In the genomic region with DNA sequence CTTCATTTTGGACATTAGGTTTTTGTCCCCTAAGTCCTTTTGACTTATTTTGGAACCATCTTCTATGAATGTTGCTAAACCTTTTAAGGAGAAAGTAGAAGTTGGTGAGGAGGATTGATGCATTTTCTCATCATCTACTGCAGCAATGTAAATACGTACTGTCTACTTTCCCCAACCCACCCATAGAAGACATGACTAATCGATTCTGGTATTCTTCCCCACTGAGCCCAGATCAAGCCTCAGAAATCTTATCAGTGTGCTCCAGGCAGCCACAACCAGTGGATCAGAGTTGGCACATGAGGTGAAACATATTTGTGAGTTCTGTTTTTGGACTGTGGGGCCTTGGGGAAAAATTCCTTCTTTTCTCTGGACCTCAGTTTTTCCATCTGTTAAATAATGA, we compare ENCODE assay signal across 32 cellular contexts. TPM values are rescaled to one million over a fixed set of nuclear protein-coding genes. Genes with fewer than 3 reads are reported as not detected.
"Had no signal": no experiment of that assay in that cellular context is flagged by ENCODE, and none has a peak within 500 bp of the region (broad histone marks: within the 10 kb centered on the region; RNA-seq: fewer than 3 reads in every experiment).

No MANE protein-coding gene starts in this region.

- H3K4me3 ChIP-seq: body of pancreas, cardiac muscle cell, heart right ventricle, left lung, lower lobe of right lung, psoas muscle, smooth muscle cell, thyroid gland, upper lobe of left lung, vagina had no signal

- H3K4me1 ChIP-seq: body of pancreas, lower lobe of right lung, parathyroid adenoma, psoas muscle, thyroid gland, upper lobe of left lung, vagina had no signal

- H3K27ac ChIP-seq: body of pancreas, cardiac muscle cell, heart right ventricle, left lung, lower lobe of right lung, parathyroid adenoma, psoas muscle, thyroid gland, upper lobe of left lung, vagina had no signal

- H3K27me3 ChIP-seq: body of pancreas, cardiac muscle cell, heart right ventricle, left lung, thyroid gland, upper lobe of left lung, vagina had no signal

- H3K36me3 ChIP-seq: cardiac muscle cell, heart right ventricle, left lung, lower lobe of right lung, thyroid gland, upper lobe of left lung, vagina had no signal

- H3K9me3 ChIP-seq: body of pancreas, left lung, lower lobe of right lung, psoas muscle, thyroid gland, upper lobe of left lung, vagina had no signal

- ATAC-seq: activated T-cell treated with anti-CD3 and anti-CD28 coated beads, Interleukin-2, amount 50 U/mL, for 4 hours; activated T-helper 17 cell treated with anti-CD3 and anti-CD28 coated beads, Interleukin-2, amount 50 U/mL, for 72 hours; body of pancreas; effector memory CD8-positive, alpha-beta T cell; heart right ventricle; left lung; lower lobe of right lung; naive thymus-derived CD8-positive, alpha-beta T cell; psoas muscle; stimulated activated memory B cell treated with anti-CD40 and anti-IgM and Interleukin-4, amounts not matched to agents 10 μg/mL and 1 μg/mL and 100 μg/mL, for 72 hours; stimulated activated naive CD8-positive, alpha-beta T cell treated with anti-CD3 and anti-CD28 coated beads, Interleukin-15, amount 100 ng/mL, for 72 hours had no signal

- DNase-seq: activated CD4-positive, alpha-beta memory T cell treated with anti-CD3 and anti-CD28 coated beads, Interleukin-2, amount 10 ng/mL, durations not matched to agents 7 days and 5 days; activated CD4-positive, alpha-beta T cell treated with anti-CD3 and anti-CD28 coated beads, Interleukin-2, amount 10 ng/mL, durations not matched to agents 7 days and 5 days; activated CD4-positive, CD25-positive, alpha-beta regulatory T cell treated with anti-CD3 and anti-CD28 coated beads, Interleukin-2, amount 50 U/mL, for 72 hours; activated gamma-delta T cell treated with Interleukin-2 at 50 U/mL for 16 hours; activated naive CD4-positive, alpha-beta T cell treated with anti-CD3 and anti-CD28 coated beads, Interleukin-2, amount 50 U/mL, for 16 hours; activated T-cell treated with anti-CD3 and anti-CD28 coated beads, Interleukin-2, amount 50 U/mL, for 4 hours; body of pancreas; cerebellar nuclear complex; cortex of kidney; effector memory CD8-positive, alpha-beta T cell; foreskin fibroblast; heart right ventricle; left lung; lower lobe of right lung; mesenchymal stem cell; naive thymus-derived CD8-positive, alpha-beta T cell; nucleus accumbens; psoas muscle; stimulated activated CD4-positive, alpha-beta T cell treated with anti-CD3 and anti-CD28 coated beads, Interleukin-1b, Interleukin-23, amount 100 ng/mL, for 48 hours; stimulated activated CD4-positive, alpha-beta T cell treated with anti-CD3 and anti-CD28 coated beads, Interleukin-4, amount 100 ng/mL, for 4 hours; stimulated activated CD8-positive, alpha-beta memory T cell treated with anti-CD3 and anti-CD28 coated beads, Interleukin-4, amount 100 ng/mL, for 48 hours; stimulated activated naive CD8-positive, alpha-beta T cell treated with anti-CD3 and anti-CD28 coated beads, Interleukin-15, amount 100 ng/mL, for 72 hours; substantia nigra; thyroid gland; upper lobe of left lung had no signal

RNA-seq across cellular contexts. Expression of gene FGF18, which starts 57.7 kb away (rescaled TPM):
- total RNA-seq: activated CD4-positive, alpha-beta memory T cell treated with anti-CD3 and anti-CD28 coated beads, Interleukin-2, amount 10 ng/mL, durations not matched to agents 7 days and 5 days; body of pancreas; glomerular endothelial cell; smooth muscle cell had no signal
